Comparison of ENCODE assay signal across 22 cellular contexts in genomic region chr12:122513660-122514059, GRCh38. TPM values are rescaled to one million over a fixed set of nuclear protein-coding genes. Genes with fewer than 3 reads are reported as not detected.
DNase-seq lines count a peak whose midpoint lies in the region; ATAC-seq, FAIRE-seq and TF ChIP-seq lines count a peak whose summit lies in the region.
"Had no signal": no experiment of that assay in that cellular context is flagged by ENCODE, and none has a peak within 500 bp of the region (broad histone marks: within the 10 kb centered on the region; RNA-seq: fewer than 3 reads in every experiment).

No MANE protein-coding gene starts in this region.

- H3K36me3 Mint-ChIP-seq in activated CD8-positive, alpha-beta T cell treated with anti-CD3 and anti-CD28 coated beads, Interleukin-2, amount 10 ng/mL, durations not matched to agents 7 days and 5 days (ENCODE audit: low read depth) = peaks cover 81% of the 10 kb centered on the region

- H3K9me2 ChIP-seq in hepatocyte (replicated peaks; ENCODE audit: insufficient read depth) = no peaks in the 10 kb centered on the region

- H3K4me3 Mint-ChIP-seq in activated CD8-positive, alpha-beta T cell treated with anti-CD3 and anti-CD28 coated beads, Interleukin-2, amount 10 ng/mL, durations not matched to agents 7 days and 5 days = no peak overlapping the region
- H3K4me3 Mint-ChIP-seq: CD4-positive, alpha-beta T cell had no signal

- POLR2A ChIA-PET in activated CD8-positive, alpha-beta T cell treated with anti-CD3 and anti-CD28 coated beads, Interleukin-2, amount 10 ng/mL, durations not matched to agents 7 days and 5 days (lab: Charles Lee) = interaction anchor here (0.8 to 2.5 kb wide), 2 partner anchors 12 to 13 kb away, joined by 4 to 9 read pairs; partner anchors contain the start of gene ZCCHC8

- no peak overlapping the region for H2BK120ac ChIP-seq in mesenchymal stem cell (ENCODE audit: low read depth, low read length)

- TF ChIP-seq CTCF in DND-41 (IDR thresholded peaks at IDR 0.05; ENCODE audit: borderline replicate concordance, extremely low read depth, low read length, poor library complexity, severe bottlenecking) (no peak), hepatocyte (IDR thresholded peaks at IDR 0.05; ENCODE audit: poor library complexity) (no peak)

- H3K36me3 ChIP-seq in DND-41 (ENCODE audit: insufficient read depth, low read length) (peaks cover 97% of the 10 kb centered on the region), mesenchymal stem cell (ENCODE audit: control insufficient read depth in 1 of 2, insufficient read depth in 2 of 2, low read depth in 1 of 2, low read length in 2 of 2) (peaks cover 50 to 96% of the 10 kb centered on the region in 2 experiments), hepatocyte (replicated peaks; ENCODE audit: insufficient read depth, low read depth) (peaks cover 19% of the 10 kb centered on the region)

- peaks cover 51% of the 10 kb centered on the region for H4K20me1 ChIP-seq in DND-41 (ENCODE audit: insufficient read depth, low read length)
- peaks cover 69% of the 10 kb centered on the region for H4K20me1 ChIP-seq in hepatocyte (ENCODE audit: insufficient read depth, poor library complexity, severe bottlenecking)

- H3K27me3 ChIP-seq in DND-41 (ENCODE audit: insufficient read depth, low read length, poor library complexity) (no peaks in the 10 kb centered on the region), mesenchymal stem cell (ENCODE audit: control insufficient read depth in 1 of 2, insufficient read depth in 1 of 2, low read length in 2 of 2) (no peaks in the 10 kb centered on the region), hepatocyte (no peaks in the 10 kb centered on the region)
- H3K27me3 ChIP-seq: Peyer's patch had no signal

- no peak overlapping the region for H3K9ac ChIP-seq in DND-41 (ENCODE audit: low read depth, low read length)
- no peak overlapping the region for H3K9ac ChIP-seq in mesenchymal stem cell (ENCODE audit: low read length)
- H3K9ac ChIP-seq: KMS-11 had no signal

- H3K23ac ChIP-seq in mesenchymal stem cell (ENCODE audit: low read length in 2 of 2) = no peak overlapping the region

- H2BK12ac ChIP-seq in mesenchymal stem cell (ENCODE audit: low read length in 2 of 2) = no peak overlapping the region

- H3K79me2 ChIP-seq in DND-41 (ENCODE audit: insufficient read depth, low read length) (peaks cover 92% of the 10 kb centered on the region), hepatocyte (peaks cover 95% of the 10 kb centered on the region)

- 0 out of 3 replicates have a peak, but pooled peaks have one; percentile 17 for ATAC-seq in DND-41 (ENCODE audit: insufficient read depth, low read depth)
- ATAC-seq in activated CD8-positive, alpha-beta T cell treated with anti-CD3 and anti-CD28 coated beads, Interleukin-2, amount 10 ng/mL, durations not matched to agents 7 days and 5 days = no peak
- ATAC-seq: SK-N-SH treated with all-trans-retinoic acid at 6 μM for 48 hours had no signal

- H2BK5ac ChIP-seq in mesenchymal stem cell (ENCODE audit: low read depth, low read length, poor library complexity, severe bottlenecking) = no peak overlapping the region

- no peaks in the 10 kb centered on the region for H3K4me1 ChIP-seq in DND-41 (ENCODE audit: insufficient read depth, low read length)
- peaks cover 3% of the 10 kb centered on the region for H3K4me1 ChIP-seq in mesenchymal stem cell (ENCODE audit: control insufficient read depth, insufficient read depth, low read depth, low read length)
- no peaks in the 10 kb centered on the region for H3K4me1 ChIP-seq in hepatocyte (ENCODE audit: insufficient read depth)
- H3K4me1 ChIP-seq: Caco-2, Peyer's patch had no signal

- H3K4me3 ChIP-seq in DND-41 (ENCODE audit: low read depth in 1 of 2, low read length in 2 of 2) = no peak overlapping the region
- no peak overlapping the region for H3K4me3 ChIP-seq in mesenchymal stem cell (ENCODE audit: insufficient read depth in 1 of 2, low read depth in 1 of 2, low read length in 2 of 2)
- H3K4me3 ChIP-seq in hepatocyte = no peak overlapping the region
- H3K4me3 ChIP-seq: Peyer's patch had no signal

- peaks cover 3% of the 10 kb centered on the region for H3K79me1 ChIP-seq in mesenchymal stem cell (replicated peaks; ENCODE audit: low read length, poor library complexity, severe bottlenecking)

- H3K9me3 ChIP-seq in DND-41 (ENCODE audit: insufficient read depth, low read length, severe bottlenecking) = no peaks in the 10 kb centered on the region
- no peaks in the 10 kb centered on the region for H3K9me3 ChIP-seq in mesenchymal stem cell (ENCODE audit: control insufficient read depth, low read length)
- H3K9me3 ChIP-seq in hepatocyte (ENCODE audit: low read depth) = no peaks in the 10 kb centered on the region
- H3K9me3 ChIP-seq: Caco-2, Peyer's patch had no signal

- H2AFZ ChIP-seq in DND-41 (ENCODE audit: low read depth, low read length) (no peak overlapping the region), mesenchymal stem cell (ENCODE audit: low read depth, low read length) (no peak overlapping the region), hepatocyte (no peak overlapping the region)

- no peaks in the 10 kb centered on the region for H3K27me3 Mint-ChIP-seq in activated CD8-positive, alpha-beta T cell treated with anti-CD3 and anti-CD28 coated beads, Interleukin-2, amount 10 ng/mL, durations not matched to agents 7 days and 5 days (ENCODE audit: low read depth)
- H3K27me3 Mint-ChIP-seq: CD4-positive, alpha-beta T cell had no signal

- H2AK5ac ChIP-seq in mesenchymal stem cell (ENCODE audit: low read length, severe bottlenecking) = no peak overlapping the region

- H2BK15ac ChIP-seq in mesenchymal stem cell (ENCODE audit: low read depth, poor library complexity, severe bottlenecking) = no peak overlapping the region

- no peak overlapping the region for H4K8ac ChIP-seq in mesenchymal stem cell (ENCODE audit: low read length)

- 100% methylated on average over 3 of the region's 4 CpGs for WGBS in mesenchymal stem cell
- WGBS in hepatocyte (ENCODE audit: low lambda C conversion rate, missing lambda C conversion rate) = 98% methylated on average over 4 of the region's 4 CpGs

- no peak overlapping the region for H4K91ac ChIP-seq in mesenchymal stem cell (ENCODE audit: low read length)

- H3K27ac ChIP-seq in DND-41 (ENCODE audit: low read length) (no peak overlapping the region), mesenchymal stem cell (ENCODE audit: low read length, poor library complexity, severe bottlenecking) (peak overlapping the region; percentile 10), hepatocyte (no peak overlapping the region)
- H3K27ac ChIP-seq: KMS-11, Peyer's patch had no signal

- no peak for FAIRE-seq in GM12891 (lab: Jason Lieb, UNC)
- FAIRE-seq: H54 had no signal

- H3K4me2 ChIP-seq in DND-41 (ENCODE audit: insufficient read depth, low read length) (no peak overlapping the region), mesenchymal stem cell (ENCODE audit: low read length, poor library complexity, severe bottlenecking) (no peak overlapping the region), hepatocyte (no peak overlapping the region)
- H3K4me2 ChIP-seq: KMS-11 had no signal

- H3K18ac ChIP-seq in mesenchymal stem cell (ENCODE audit: low read depth in 1 of 2, low read length in 2 of 2) = no peak overlapping the region

- DNase-seq in DND-41 = no peak
- no peak for DNase-seq in GM12891 (ENCODE audit: insufficient read length, low spot score)
- DNase-seq in activated CD8-positive, alpha-beta T cell treated with anti-CD3 and anti-CD28 coated beads, Interleukin-2, amount 10 ng/mL, durations not matched to agents 7 days and 5 days = no peak
- DNase-seq in mesenchymal stem cell = no peak
- DNase-seq in midbrain (lab: John Stamatoyannopoulos, UW) = no peak
- no peak for DNase-seq in hepatocyte (ENCODE audit: low spot score)
- DNase-seq in DMS53 (lab: John Stamatoyannopoulos, UW) = no peak
- DNase-seq: Caco-2; CD4-positive, alpha-beta T cell; DMS 273 treated with DMSO at 0.1 percent for 48 hours; NCI-H1105; NCI-H146; NCI-H2029 treated with DMSO at 0.1 percent for 48 hours; NCI-H2171; NCI-H345; NCI-H524; NCI-H774; NK-92 treated with Interleukin-12 subunit alpha and Interleukin-12 subunit beta, amount 100 ng/mL, for 24 hours; Peyer's patch had no signal

- peak overlapping the region; percentile 20 for H3K27ac Mint-ChIP-seq in activated CD8-positive, alpha-beta T cell treated with anti-CD3 and anti-CD28 coated beads, Interleukin-2, amount 10 ng/mL, durations not matched to agents 7 days and 5 days
- H3K27ac Mint-ChIP-seq: CD4-positive, alpha-beta T cell had no signal

- H3K4me1 Mint-ChIP-seq in activated CD8-positive, alpha-beta T cell treated with anti-CD3 and anti-CD28 coated beads, Interleukin-2, amount 10 ng/mL, durations not matched to agents 7 days and 5 days (ENCODE audit: low read depth) = peaks cover 12% of the 10 kb centered on the region

- no peaks in the 10 kb centered on the region for H3K9me3 Mint-ChIP-seq in activated CD8-positive, alpha-beta T cell treated with anti-CD3 and anti-CD28 coated beads, Interleukin-2, amount 10 ng/mL, durations not matched to agents 7 days and 5 days (ENCODE audit: insufficient read depth)
- H3K9me3 Mint-ChIP-seq: CD4-positive, alpha-beta T cell had no signal

- CTCF ChIA-PET in activated CD8-positive, alpha-beta T cell treated with anti-CD3 and anti-CD28 coated beads, Interleukin-2, amount 10 ng/mL, durations not matched to agents 7 days and 5 days (lab: Charles Lee) = no interaction called here

- TF ChIP-seq POLR2A in GM12891 (IDR thresholded peaks at IDR 0.05; ENCODE audit: low read depth, low read length) = no peak

- no peak overlapping the region for H3K4ac ChIP-seq in mesenchymal stem cell (ENCODE audit: low read depth in 1 of 2, low read length in 2 of 2)

- no peak overlapping the region for H3K14ac ChIP-seq in mesenchymal stem cell (ENCODE audit: low read length in 2 of 2)

RNA-seq across cellular contexts. Expression of gene ZCCHC8, which starts 12.9 kb away (rescaled TPM):
- polyA plus RNA-seq in GM12891 (2012; ENCODE audit: low read depth, missing spikeins) = 14.0 TPM
- 10 to 100 TPM; 41.3 to 45.3 TPM for total RNA-seq in activated CD8-positive, alpha-beta T cell treated with anti-CD3 and anti-CD28 coated beads, Interleukin-2, amount 10 ng/mL, durations not matched to agents 7 days and 5 days
- polyA plus RNA-seq in mesenchymal stem cell (2013, experiment 1 of 2) = 9.3 TPM
- 9.7 TPM for polyA plus RNA-seq in mesenchymal stem cell (2013, experiment 2 of 2)
- 20.2 and 24.5 TPM in 2 replicates for total RNA-seq in hepatocyte
- 12.2 and 13.5 TPM in 2 replicates for polyA plus RNA-seq in hepatocyte

RNA-seq across cellular contexts. Expression of gene RSRC2, which starts 13.1 kb away (rescaled TPM):
- 69.1 TPM for polyA plus RNA-seq in GM12891 (2012; ENCODE audit: low read depth, missing spikeins)
- total RNA-seq in activated CD8-positive, alpha-beta T cell treated with anti-CD3 and anti-CD28 coated beads, Interleukin-2, amount 10 ng/mL, durations not matched to agents 7 days and 5 days = 100 to 1,000 TPM in 1 of 2 experiments, 10 to 100 TPM in 1; 96.1 to 106 TPM
- polyA plus RNA-seq in mesenchymal stem cell (2013, experiment 1 of 2) = 69.5 TPM
- polyA plus RNA-seq in mesenchymal stem cell (2013, experiment 2 of 2) = 65.9 TPM
- total RNA-seq in hepatocyte = 67.3 and 90.9 TPM in 2 replicates
- polyA plus RNA-seq in hepatocyte = 53.6 and 73.8 TPM in 2 replicates

RNA-seq across cellular contexts. Expression of gene KNTC1, which starts 13.4 kb away (rescaled TPM):
- 26.2 TPM for polyA plus RNA-seq in GM12891 (2012; ENCODE audit: low read depth, missing spikeins)
- total RNA-seq in activated CD8-positive, alpha-beta T cell treated with anti-CD3 and anti-CD28 coated beads, Interleukin-2, amount 10 ng/mL, durations not matched to agents 7 days and 5 days = 100 to 1,000 TPM; 139 to 147 TPM
- polyA plus RNA-seq in mesenchymal stem cell (2013, experiment 1 of 2) = 8.8 TPM
- polyA plus RNA-seq in mesenchymal stem cell (2013, experiment 2 of 2) = 6.2 TPM
- total RNA-seq in hepatocyte = 18.1 and 25.9 TPM in 2 replicates
- 5.8 and 17.0 TPM in 2 replicates for polyA plus RNA-seq in hepatocyte
